In genomic region chr11:14650064-14650463, GRCh38 we compare ENCODE assay signal across 18 cellular contexts.
"Had no signal": no experiment of that assay in that cellular context is flagged by ENCODE, and none has a peak within 500 bp of the region (broad histone marks: within the 10 kb centered on the region; RNA-seq: fewer than 3 reads in every experiment).

No MANE protein-coding gene starts in this region.

- DNase-seq: activated B cell treated with CpG ODN at 0.5 μM for 24 hours; activated CD4-positive, alpha-beta T cell treated with anti-CD3 and anti-CD28 coated beads for 48 hours; activated effector memory CD4-positive, alpha-beta T cell treated with anti-CD3 and anti-CD28 coated beads, Interleukin-2, amount 50 U/mL, for 16 hours; activated T-cell treated with anti-CD3 and anti-CD28 coated beads for 4 hours; foreskin melanocyte; kidney glomerular epithelial cell; left ventricle myocardium superior; mesenchymal stem cell; nucleus accumbens; SK-N-SH; stimulated activated CD4-positive, alpha-beta T cell treated with anti-CD3 and anti-CD28 coated beads, Interleukin-4, amount 100 ng/mL, for 24 hours; stimulated activated naive CD4-positive, alpha-beta T cell had no signal

- H3K9me3 Mint-ChIP-seq: activated B cell treated with CpG ODN at 0.5 μM for 24 hours; dendritic cell treated with granulocyte-macrophage colony-stimulating factor and Interleukin-4, amounts not matched to agents 40 ng/mL and 50 ng/mL, for 4 days; type B pancreatic cell had no signal

- ATAC-seq: left ventricle myocardium superior had no signal

- FAIRE-seq: astrocyte, bronchial epithelial cell, TTC549 had no signal

- H3K27ac Mint-ChIP-seq: activated B cell treated with CpG ODN at 0.5 μM for 24 hours; dendritic cell treated with granulocyte-macrophage colony-stimulating factor and Interleukin-4, amounts not matched to agents 40 ng/mL and 50 ng/mL, for 4 days; nephron; type B pancreatic cell had no signal

- H3K4me3 Mint-ChIP-seq: activated B cell treated with CpG ODN at 0.5 μM for 24 hours; dendritic cell treated with granulocyte-macrophage colony-stimulating factor and Interleukin-4, amounts not matched to agents 40 ng/mL and 50 ng/mL, for 4 days; nephron; type B pancreatic cell had no signal

- H3K27me3 Mint-ChIP-seq: dendritic cell treated with granulocyte-macrophage colony-stimulating factor and Interleukin-4, amounts not matched to agents 40 ng/mL and 50 ng/mL, for 4 days had no signal
